ENCODE assay signal across 16 cellular contexts in genomic region chr3:125353128-125353527, GRCh38. TPM values are rescaled to one million over a fixed set of nuclear protein-coding genes. Genes with fewer than 3 reads are reported as not detected.
DNase-seq lines count a peak whose midpoint lies in the region; ATAC-seq and TF ChIP-seq lines count a peak whose summit lies in the region.
"Had no signal": no experiment of that assay in that cellular context is flagged by ENCODE, and none has a peak within 500 bp of the region (broad histone marks: within the 10 kb centered on the region; RNA-seq: fewer than 3 reads in every experiment).

No MANE protein-coding gene starts in this region.

- H3K36me3 Mint-ChIP-seq in activated naive CD4-positive, alpha-beta T cell treated with anti-CD3 and anti-CD28 coated beads, Interleukin-2, amount 50 U/mL, for 24 hours, result peaks cover 15% of the 10 kb centered on the region
- H3K36me3 Mint-ChIP-seq in activated naive CD4-positive, alpha-beta T cell treated with anti-CD3 and anti-CD28 coated beads for 36 hours (ENCODE audit: low read depth), result peaks cover 9% of the 10 kb centered on the region

- H3K27ac ChIP-seq in DOHH2 (ENCODE audit: low read depth, low read length), result peak overlapping the region; percentile 89
- H3K27ac ChIP-seq in SU-DHL-6 (ENCODE audit: low read depth, low read length), result peak overlapping the region; percentile 95; the same call in 1 of the 2 replicates
- H3K27ac ChIP-seq: A549 had no signal

- TF ChIP-seq CTCF in DOHH2 (IDR thresholded peaks at IDR 0.05; ENCODE audit: low read depth, low read length, poor library complexity, severe bottlenecking), result no peak
- no peak for TF ChIP-seq CTCF in SU-DHL-6 (IDR thresholded peaks at IDR 0.05; ENCODE audit: insufficient read depth, low read length, poor library complexity, severe bottlenecking)
- no peak for TF ChIP-seq CTCF in fibroblast of the aortic adventitia (IDR thresholded peaks at IDR 0.05; ENCODE audit: insufficient read depth, low read length)
- TF ChIP-seq CTCF in GM13976 (IDR thresholded peaks at IDR 0.05; ENCODE audit: borderline replicate concordance, control extremely low read depth, extremely low read depth, insufficient read depth, missing control alignments), result no peak

- no peaks in the 10 kb centered on the region for H3K27me3 Mint-ChIP-seq in activated naive CD4-positive, alpha-beta T cell treated with anti-CD3 and anti-CD28 coated beads, Interleukin-2, amount 50 U/mL, for 24 hours
- H3K27me3 Mint-ChIP-seq in activated naive CD4-positive, alpha-beta T cell treated with anti-CD3 and anti-CD28 coated beads for 36 hours (ENCODE audit: low read depth), result no peaks in the 10 kb centered on the region

- no peak overlapping the region for H3K4me3 Mint-ChIP-seq in activated naive CD4-positive, alpha-beta T cell treated with anti-CD3 and anti-CD28 coated beads, Interleukin-2, amount 50 U/mL, for 24 hours
- no peak overlapping the region for H3K4me3 Mint-ChIP-seq in activated naive CD4-positive, alpha-beta T cell treated with anti-CD3 and anti-CD28 coated beads for 36 hours
- H3K4me3 Mint-ChIP-seq: GM23338 had no signal

- H3K9me2 ChIP-seq in DOHH2 (replicated peaks; ENCODE audit: control insufficient read depth, low read length), result no peaks in the 10 kb centered on the region
- H3K9me2 ChIP-seq in SU-DHL-6 (replicated peaks; ENCODE audit: insufficient read depth, low read length), result no peaks in the 10 kb centered on the region

- H3K9me3 Mint-ChIP-seq in activated naive CD4-positive, alpha-beta T cell treated with anti-CD3 and anti-CD28 coated beads, Interleukin-2, amount 50 U/mL, for 24 hours, result no peaks in the 10 kb centered on the region
- no peaks in the 10 kb centered on the region for H3K9me3 Mint-ChIP-seq in activated naive CD4-positive, alpha-beta T cell treated with anti-CD3 and anti-CD28 coated beads for 36 hours

- H3K27me3 ChIP-seq in DOHH2 (ENCODE audit: control insufficient read depth, low read length), result no peaks in the 10 kb centered on the region
- H3K27me3 ChIP-seq in SU-DHL-6 (ENCODE audit: low read length), result no peaks in the 10 kb centered on the region

- H3K4me3 ChIP-seq in DOHH2 (ENCODE audit: low read length) (peak overlapping the region; percentile 60), SU-DHL-6 (ENCODE audit: insufficient read depth, low read length, poor library complexity, severe bottlenecking) (no peak overlapping the region), fibroblast of the aortic adventitia (ENCODE audit: low read depth, low read length) (no peak overlapping the region)
- H3K4me3 ChIP-seq: A549, GM23338 had no signal

- H3F3A ChIP-seq in DOHH2 (ENCODE audit: control insufficient read depth, insufficient read depth) (peaks cover 35% of the 10 kb centered on the region), SU-DHL-6 (ENCODE audit: insufficient read depth) (peaks cover 46% of the 10 kb centered on the region)

- peaks cover 23% of the 10 kb centered on the region for H3K36me3 ChIP-seq in DOHH2 (ENCODE audit: control insufficient read depth, low read length)
- no peaks in the 10 kb centered on the region for H3K36me3 ChIP-seq in SU-DHL-6 (ENCODE audit: low read length)

- peaks cover 98% of the 10 kb centered on the region for H3K79me2 ChIP-seq in DOHH2 (ENCODE audit: control insufficient read depth, low read length)
- H3K79me2 ChIP-seq in SU-DHL-6 (ENCODE audit: insufficient read depth, low read length), result peaks cover 99% of the 10 kb centered on the region

- intact Hi-C loops in activated naive CD4-positive, alpha-beta T cell treated with anti-CD3 and anti-CD28 coated beads for 36 hours (cut with micrococcal nuclease), result no loop called here

- no peak for DNase-seq in activated naive CD4-positive, alpha-beta T cell treated with anti-CD3 and anti-CD28 coated beads for 36 hours
- DNase-seq in fibroblast of the aortic adventitia (ENCODE audit: low read depth) (peak; percentile 24), NCI-H748 treated with DMSO at 0.1 percent for 48 hours (lab: John Stamatoyannopoulos, UW) (no peak), GM13976 (ENCODE audit: low spot score) (no peak)
- DNase-seq: DMS79 treated with DMSO at 0.1 percent for 48 hours, GF-D8, NCI-H187 treated with DMSO at 0.1 percent for 48 hours, NCI-H2171 treated with DMSO at 0.1 percent for 48 hours, NCI-H510A, SHP77 had no signal

- no peak for ATAC-seq in GM18907 (IDR thresholded peaks at IDR 0.05; ENCODE audit: unreplicated experiment)
- ATAC-seq: A549, GM23338 had no signal

- H4K20me1 ChIP-seq in DOHH2 (ENCODE audit: control insufficient read depth, insufficient read depth, low read depth, low read length) (peaks cover 4% of the 10 kb centered on the region; the same call in 1 of the 2 replicates), SU-DHL-6 (ENCODE audit: low read depth, low read length) (peaks cover 9% of the 10 kb centered on the region; the same call in 1 of the 2 replicates)

- in situ Hi-C loops in GM13976 (cut with MboI; ENCODE audit: low sequenced_read_pairs, unreplicated experiment), result no loop called here

- peaks cover 79% of the 10 kb centered on the region for H3K4me1 Mint-ChIP-seq in activated naive CD4-positive, alpha-beta T cell treated with anti-CD3 and anti-CD28 coated beads, Interleukin-2, amount 50 U/mL, for 24 hours
- H3K4me1 Mint-ChIP-seq in activated naive CD4-positive, alpha-beta T cell treated with anti-CD3 and anti-CD28 coated beads for 36 hours (ENCODE audit: low read depth), result peaks cover 62% of the 10 kb centered on the region

- H3K4me1 ChIP-seq in DOHH2 (ENCODE audit: control insufficient read depth, low read length), result peaks cover 92% of the 10 kb centered on the region

- peak overlapping the region; percentile 63 for H3K27ac Mint-ChIP-seq in activated naive CD4-positive, alpha-beta T cell treated with anti-CD3 and anti-CD28 coated beads, Interleukin-2, amount 50 U/mL, for 24 hours
- no peak overlapping the region for H3K27ac Mint-ChIP-seq in activated naive CD4-positive, alpha-beta T cell treated with anti-CD3 and anti-CD28 coated beads for 36 hours
- H3K27ac Mint-ChIP-seq: GM23338 had no signal

- CTCF ChIA-PET in activated naive CD4-positive, alpha-beta T cell treated with anti-CD3 and anti-CD28 coated beads for 36 hours (lab: Charles Lee), result interaction anchor here (0.7 kb wide), 1 partner anchor 61 kb away, joined by 3 read pairs; no protein-coding TSS in a partner anchor

- no peak overlapping the region for H2AFZ ChIP-seq in SU-DHL-6 (ENCODE audit: low read depth, low read length, severe bottlenecking)
- H2AFZ ChIP-seq: GM23338 had no signal

- peak overlapping the region; percentile 69 for H3K4me2 ChIP-seq in DOHH2 (ENCODE audit: low read length)
- H3K4me2 ChIP-seq in SU-DHL-6 (ENCODE audit: low read depth, low read length, poor library complexity, severe bottlenecking), result peak overlapping the region; percentile 95
- H3K4me2 ChIP-seq: A549, GM23338 had no signal

- no peak overlapping the region for H3K9ac ChIP-seq in SU-DHL-6 (ENCODE audit: low read length)

- H3K9me3 ChIP-seq in DOHH2 (ENCODE audit: control insufficient read depth, insufficient read depth, low read length) (peaks cover 3% of the 10 kb centered on the region; the same call in 1 of the 2 replicates), SU-DHL-6 (ENCODE audit: insufficient read depth, low read length) (no peaks in the 10 kb centered on the region)
- H3K9me3 ChIP-seq: A549 had no signal

RNA-seq across cellular contexts. Expression of gene ZNF148, which starts 22.0 kb away (rescaled TPM):
- total RNA-seq in activated naive CD4-positive, alpha-beta T cell treated with anti-CD3 and anti-CD28 coated beads for 36 hours, result 10 to 100 TPM; 20.3 to 22.2 TPM
- total RNA-seq in fibroblast of the aortic adventitia (ENCODE audit: low replicate concordance), result 40.1 and 62.9 TPM in 2 replicates
